ENCODE assay signal across 16 cellular contexts in genomic region chr13:22316494-22317025, GRCh38.
DNase-seq lines count a peak whose midpoint lies in the region; ATAC-seq, FAIRE-seq and TF ChIP-seq lines count a peak whose summit lies in the region.
"Had no signal": no experiment of that assay in that cellular context is flagged by ENCODE, and none has a peak within 500 bp of the region (broad histone marks: within the 10 kb centered on the region; RNA-seq: fewer than 3 reads in every experiment).

No MANE protein-coding gene starts in this region.

- H3K79me1 ChIP-seq in neuronal stem cell (ENCODE audit: low read depth, low read length), result no peaks in the 10 kb centered on the region

- H2AFZ ChIP-seq in GM12878 (ENCODE audit: control insufficient read depth, low read depth, low read length) (no peak overlapping the region), neuronal stem cell (ENCODE audit: low read length) (no peak overlapping the region)
- H2AFZ ChIP-seq: GM23338 had no signal

- TF ChIP-seq EP300 in GM12878 (IDR thresholded peaks at IDR 0.05; ENCODE audit: borderline replicate concordance in 1 of 2, control insufficient read depth in 1 of 2, low read depth in 2 of 2, low read length in 2 of 2), result no peak

- peak overlapping the region; percentile 81 for H3K18ac ChIP-seq in neuronal stem cell (ENCODE audit: low read length)

- TF ChIP-seq RAD21 in GM12878 (IDR thresholded peaks at IDR 0.05; ENCODE audit: insufficient read depth, low read depth, low read length), result no peak

- H4K91ac ChIP-seq in neuronal stem cell (ENCODE audit: low read depth, low read length, poor library complexity), result no peak overlapping the region

- no peaks in the 10 kb centered on the region for H3K27me3 Mint-ChIP-seq in activated CD4-positive, alpha-beta T cell treated with anti-CD3 and anti-CD28 coated beads, Interleukin-2, amount 10 ng/mL, durations not matched to agents 24 days and 14 days
- H3K27me3 Mint-ChIP-seq in immature natural killer cell (ENCODE audit: low read depth in 3 of 3), result peaks cover 0 to 4% (median 2%) of the 10 kb centered on the region in 3 donors
- H3K27me3 Mint-ChIP-seq: CD4-positive, CD25-positive, alpha-beta regulatory T cell had no signal

- no peaks in the 10 kb centered on the region for H3K27me3 ChIP-seq in GM12878 (replicated peaks in 1 of 2; ENCODE audit: control insufficient read depth in 2 of 2, insufficient read depth in 2 of 2, low read length in 1 of 2)
- no peaks in the 10 kb centered on the region for H3K27me3 ChIP-seq in neuronal stem cell (ENCODE audit: control insufficient read depth in 3 of 3, insufficient read depth in 3 of 3, low read depth in 1 of 3, low read length in 3 of 3)

- peak overlapping the region; percentile 99 for H2BK12ac ChIP-seq in neuronal stem cell (ENCODE audit: low read length)

- H3K14ac ChIP-seq in neuronal stem cell (ENCODE audit: low read length), result no peak overlapping the region

- FAIRE-seq in GM12878 (lab: Jason Lieb, UNC), result no peak
- FAIRE-seq: GM12892 had no signal

- H4K8ac ChIP-seq in neuronal stem cell (ENCODE audit: low read depth, low read length), result no peak overlapping the region

- intact Hi-C loops in activated CD4-positive, alpha-beta T cell treated with anti-CD3 and anti-CD28 coated beads, Interleukin-2, amount 10 ng/mL, durations not matched to agents 24 days and 14 days (cut with micrococcal nuclease), result no loop called here
- intact Hi-C loops in GM12878 (cut with micrococcal nuclease; ENCODE audit: unreplicated experiment), result no loop called here

- H2BK5ac ChIP-seq in neuronal stem cell (ENCODE audit: low read length), result peak overlapping the region; percentile 84

- H3K4me1 ChIP-seq in GM12878 (ENCODE audit: control insufficient read depth, insufficient read depth, low read length), result no peaks in the 10 kb centered on the region
- peaks cover 0 to 2% of the 10 kb centered on the region in 2 donors for H3K4me1 ChIP-seq in neuronal stem cell (ENCODE audit: control insufficient read depth in 2 of 2, insufficient read depth in 1 of 2, low read depth in 1 of 2, low read length in 2 of 2)

- TF ChIP-seq POLR2A in GM12878 (IDR thresholded peaks at IDR 0.05; ENCODE audit: low read depth, low read length), result no peak

- H3K9ac ChIP-seq in GM12878 (ENCODE audit: control insufficient read depth, insufficient read depth, low read length) (no peak overlapping the region), neuronal stem cell (ENCODE audit: low read depth, low read length, poor library complexity) (no peak overlapping the region)

- no peak overlapping the region for H3K23ac ChIP-seq in neuronal stem cell (ENCODE audit: low read depth, low read length, poor library complexity)

- H3K9me3 Mint-ChIP-seq in activated CD4-positive, alpha-beta T cell treated with anti-CD3 and anti-CD28 coated beads, Interleukin-2, amount 10 ng/mL, durations not matched to agents 24 days and 14 days, result peaks cover 3% of the 10 kb centered on the region
- peaks cover 0 to 15% (median 3%) of the 10 kb centered on the region in 6 donors for H3K9me3 Mint-ChIP-seq in immature natural killer cell

- peak overlapping the region; percentile 20 for H2AK5ac ChIP-seq in neuronal stem cell (ENCODE audit: low read depth, low read length)

- no peak overlapping the region for H3K4me3 ChIP-seq in GM12878
- H3K4me3 ChIP-seq in neuronal stem cell (ENCODE audit: low read length in 2 of 2), result no peak overlapping the region
- no peak overlapping the region for H3K4me3 ChIP-seq in coronary artery
- H3K4me3 ChIP-seq: GM23338 had no signal

- no peaks in the 10 kb centered on the region for H4K20me1 ChIP-seq in GM12878 (ENCODE audit: control insufficient read depth, insufficient read depth)

- WGBS in GM12878 (ENCODE audit: insufficient coverage, insufficient replicate concordance, low lambda C conversion rate, missing lambda C conversion rate), result 29% methylated on average over 8 of the region's 8 CpGs
- WGBS in neuronal stem cell (ENCODE audit: extremely low coverage in 2 of 2, insufficient read length in 2 of 2, insufficient replicate concordance in 1 of 2), 2 donors, result no CpG with 5 or more reads among the region's 8 CpGs

- no peaks in the 10 kb centered on the region for H3K4me1 Mint-ChIP-seq in activated CD4-positive, alpha-beta T cell treated with anti-CD3 and anti-CD28 coated beads, Interleukin-2, amount 10 ng/mL, durations not matched to agents 24 days and 14 days
- no peaks in the 10 kb centered on the region for H3K4me1 Mint-ChIP-seq in immature natural killer cell
- H3K4me1 Mint-ChIP-seq: CD4-positive, CD25-positive, alpha-beta regulatory T cell had no signal

- SMC1A ChIA-PET in GM12878 (lab: Charles Lee; ENCODE audit: uncharacterized antibody, unreplicated experiment), result no interaction called here

- H2BK120ac ChIP-seq in neuronal stem cell (ENCODE audit: low read depth, low read length), result no peak overlapping the region

- peak; percentile 71 for ATAC-seq in GM12878
- ATAC-seq: GM23338 had no signal

- H3K9me3 ChIP-seq in GM12878 (replicated peaks; ENCODE audit: control insufficient read depth, insufficient read depth, low read length), result no peaks in the 10 kb centered on the region; the same call in 2 of the 3 replicates
- H3K9me3 ChIP-seq in neuronal stem cell (replicated peaks in 1 of 2; ENCODE audit: control insufficient read depth in 2 of 2, insufficient read depth in 1 of 2, low read depth in 1 of 2, low read length in 2 of 2), result no peaks in the 10 kb centered on the region

- no peaks in the 10 kb centered on the region for H3K36me3 Mint-ChIP-seq in activated CD4-positive, alpha-beta T cell treated with anti-CD3 and anti-CD28 coated beads, Interleukin-2, amount 10 ng/mL, durations not matched to agents 24 days and 14 days (ENCODE audit: low read depth)
- H3K36me3 Mint-ChIP-seq in immature natural killer cell, result no peaks in the 10 kb centered on the region
- H3K36me3 Mint-ChIP-seq: CD4-positive, CD25-positive, alpha-beta regulatory T cell had no signal

- H3K27ac Mint-ChIP-seq in activated CD4-positive, alpha-beta T cell treated with anti-CD3 and anti-CD28 coated beads, Interleukin-2, amount 10 ng/mL, durations not matched to agents 24 days and 14 days, result no peak overlapping the region
- no peak overlapping the region for H3K27ac Mint-ChIP-seq in immature natural killer cell
- H3K27ac Mint-ChIP-seq: CD4-positive, CD25-positive, alpha-beta regulatory T cell; GM23338 had no signal

- CTCF ChIA-PET in GM12878 (lab: Yijun Ruan, JAX), result no interaction called here

- no peak overlapping the region for H3K4me2 ChIP-seq in GM12878 (ENCODE audit: control insufficient read depth, insufficient read depth)
- H3K4me2 ChIP-seq in neuronal stem cell (ENCODE audit: insufficient read depth, low read length, poor library complexity, severe bottlenecking), result no peak overlapping the region
- H3K4me2 ChIP-seq: GM23338 had no signal

- no peak overlapping the region for H3K27ac ChIP-seq in GM12878 (ENCODE audit: control insufficient read depth, insufficient read depth)
- H3K27ac ChIP-seq in neuronal stem cell (replicated peaks; ENCODE audit: low read length), result no peak overlapping the region
- H3K27ac ChIP-seq in coronary artery, result no peak overlapping the region
- H3K27ac ChIP-seq: 22Rv1 had no signal

- BruUV-seq in GM12878 (replicated peaks; lab: Mats Ljungman, UMichigan), result no TSS peak

- RAD21 ChIA-PET in GM12878 (lab: Charles Lee; ENCODE audit: unreplicated experiment), result no interaction called here

- peak; percentile 43 for DNase-seq in activated CD4-positive, alpha-beta T cell treated with anti-CD3 and anti-CD28 coated beads, Interleukin-2, amount 10 ng/mL, durations not matched to agents 24 days and 14 days
- DNase-seq in activated CD4-positive, alpha-beta T cell treated with anti-CD3 and anti-CD28 coated beads, Interleukin-2, amount 50 U/mL, for 4 hours, result no peak
- DNase-seq in GM12878 (ENCODE audit: low read depth, low spot score) (no peak), neuronal stem cell (ENCODE audit: low spot score) (no peak), immature natural killer cell (no peak), coronary artery (ENCODE audit: low spot score) (no peak), iPS-NIHi7 (ENCODE audit: extremely low spot score) (no peak)
- DNase-seq in activated CD4-positive, CD25-positive, alpha-beta regulatory T cell (lab: John Stamatoyannopoulos, UW), result no peak
- DNase-seq: Calu3; CD4-positive, CD25-positive, alpha-beta regulatory T cell; DMS79; H7; IMR-90 had no signal

- H3K4ac ChIP-seq in neuronal stem cell (ENCODE audit: low read length), result no peak overlapping the region

- in situ Hi-C loops in GM12878 (cut with MboI), result no loop called here

- H3K79me2 ChIP-seq in GM12878 (ENCODE audit: control insufficient read depth, insufficient read depth, low read length), result no peaks in the 10 kb centered on the region

- H2BK15ac ChIP-seq in neuronal stem cell (ENCODE audit: low read length), result peak overlapping the region; percentile 86

- no peaks in the 10 kb centered on the region for H3K36me3 ChIP-seq in GM12878 (ENCODE audit: control insufficient read depth in 2 of 2, insufficient read depth in 2 of 2, low read length in 1 of 2)
- no peaks in the 10 kb centered on the region for H3K36me3 ChIP-seq in neuronal stem cell (replicated peaks in 1 of 2; ENCODE audit: control insufficient read depth in 2 of 2, insufficient read depth in 2 of 2, low read length in 2 of 2)

- TF ChIP-seq CTCF in GM12878 (IDR thresholded peaks at IDR 0.05 in 2 of 3, conservative IDR thresholded peaks at IDR 0.05 in 1 of 3; ENCODE audit: control insufficient read depth in 2 of 3, extremely low read depth in 1 of 3, insufficient read depth in 1 of 3, low read depth in 3 of 3, low read length in 3 of 3) (no peak), coronary artery (IDR thresholded peaks at IDR 0.05) (no peak)

- POLR2A ChIA-PET in GM12878 (lab: Charles Lee), result no interaction called here

- no peak overlapping the region for H3K4me3 Mint-ChIP-seq in activated CD4-positive, alpha-beta T cell treated with anti-CD3 and anti-CD28 coated beads, Interleukin-2, amount 10 ng/mL, durations not matched to agents 24 days and 14 days
- no peak overlapping the region for H3K4me3 Mint-ChIP-seq in immature natural killer cell
- H3K4me3 Mint-ChIP-seq: CD4-positive, CD25-positive, alpha-beta regulatory T cell; GM23338 had no signal

TF ChIP-seq in GM12878, 131 proteins besides CTCF, POLR2A, EP300 and RAD21 (continues in another document):
- no peak for TF ChIP-seq ATF3 (IDR thresholded peaks at IDR 0.05; ENCODE audit: borderline replicate concordance, extremely low read depth, low read depth, low read length)
- no peak for TF ChIP-seq USF1 (IDR thresholded peaks at IDR 0.05; ENCODE audit: borderline replicate concordance, extremely low read length, insufficient read depth, low read depth, low read length)
- TF ChIP-seq LARP7 (IDR thresholded peaks at IDR 0.05), result no peak
